In the genomic region with DNA sequence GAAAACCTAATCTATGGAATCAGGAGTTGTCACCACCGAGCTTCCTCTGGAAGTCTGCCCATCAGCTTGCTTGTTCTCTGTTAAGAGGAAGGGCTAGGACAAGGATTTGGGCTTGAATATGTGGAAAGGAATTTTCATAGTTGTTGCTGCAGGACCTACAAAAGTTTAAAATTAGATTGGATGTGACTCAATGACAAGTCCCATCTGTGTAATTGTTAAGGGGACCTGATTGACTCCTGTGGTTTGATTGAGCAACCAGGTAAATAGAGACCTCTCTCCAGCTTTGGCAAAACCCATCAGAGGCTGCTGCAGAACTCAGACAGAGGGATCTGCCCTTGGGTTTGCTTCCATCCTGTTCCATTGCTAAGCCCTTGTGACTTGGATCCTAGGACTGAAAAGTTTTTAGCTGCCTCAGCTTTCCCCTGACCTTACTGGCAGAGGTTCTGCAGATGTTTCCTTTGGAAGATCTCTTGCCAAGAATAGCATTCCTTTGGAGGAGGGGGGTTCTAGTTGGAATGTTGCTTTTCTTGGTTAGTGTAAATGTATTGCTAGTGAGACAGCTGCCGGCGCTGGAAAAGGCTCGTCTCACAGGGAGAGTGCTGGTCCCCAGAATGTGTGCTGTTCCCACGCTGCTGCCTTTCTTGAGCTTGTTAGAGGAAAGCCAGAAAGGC, we compare ENCODE assay signal across 9 cellular contexts. TPM values are rescaled to one million over a fixed set of nuclear protein-coding genes. Genes with fewer than 3 reads are reported as not detected.
A peak's percentile ranks its signal among the peaks of the same experiment; 100 is the strongest.
DNase-seq lines count a peak whose midpoint lies in the region; ATAC-seq and TF ChIP-seq lines count a peak whose summit lies in the region.
"Had no signal": no experiment of that assay in that cellular context is flagged by ENCODE, and none has a peak within 500 bp of the region (broad histone marks: within the 10 kb centered on the region; RNA-seq: fewer than 3 reads in every experiment).

No MANE protein-coding gene starts in this region.

- no peak overlapping the region for H2AFZ ChIP-seq in PC-3 (ENCODE audit: low read length)

- CTCF ChIA-PET in PC-3 (lab: Charles Lee): no interaction called here

- BruUV-seq in PC-3 (replicated peaks; lab: Mats Ljungman, UMichigan): no TSS peak

- H3K4me3 ChIP-seq in PC-3 (ENCODE audit: low read length): no peak overlapping the region
- no peak overlapping the region for H3K4me3 ChIP-seq in esophagus muscularis mucosa
- H3K4me3 ChIP-seq in muscle layer of duodenum (ENCODE audit: low read depth in 1 of 2, low read length in 2 of 2): no peak overlapping the region
- H3K4me3 ChIP-seq in SJCRH30: no peak overlapping the region

- H3K27ac ChIP-seq in PC-3 (ENCODE audit: low read length): no peak overlapping the region
- H3K27ac ChIP-seq in esophagus muscularis mucosa (replicated peaks in 1 of 4): peak overlapping the region; percentile 35 to 67 (median 47)
- H3K27ac ChIP-seq in muscle layer of duodenum (ENCODE audit: low read length): peak overlapping the region; percentile 1
- H3K27ac ChIP-seq in SJCRH30: no peak overlapping the region

- H3K79me2 ChIP-seq in PC-3 (ENCODE audit: low read length): no peaks in the 10 kb centered on the region

- no peak for TF ChIP-seq EP300 in esophagus muscularis mucosa (IDR thresholded peaks at IDR 0.05)

- DNase-seq in A172 (ENCODE audit: low spot score) (peak; percentile 81), PC-3 (peak; percentile 41), esophagus muscularis mucosa (ENCODE audit: extremely low spot score) (no peak), LoVo (ENCODE audit: low spot score) (no peak), SJCRH30 (no peak), germinal center (ENCODE audit: low spot score) (no peak), GM19238 (ENCODE audit: insufficient read length, low spot score) (no peak)
- DNase-seq: erythroblast had no signal

- TF ChIP-seq POLR2A in esophagus muscularis mucosa (IDR thresholded peaks at IDR 0.05; ENCODE audit: low read depth): no peak

- no peaks in the 10 kb centered on the region for H3F3A ChIP-seq in PC-3 (ENCODE audit: low read length, unreplicated experiment)

- H3K9me2 ChIP-seq in PC-3 (replicated peaks; ENCODE audit: low read length): no peaks in the 10 kb centered on the region

- WGBS in esophagus muscularis mucosa: 14% methylated on average over 5 of the region's 5 CpGs

- intact Hi-C loops in PC-3 (cut with micrococcal nuclease): no loop called here
- intact Hi-C loops in esophagus muscularis mucosa (cut with DNase I): no loop called here

- peaks cover 40% of the 10 kb centered on the region for H3K36me3 ChIP-seq in PC-3 (ENCODE audit: low read depth, low read length)
- H3K36me3 ChIP-seq in esophagus muscularis mucosa: peaks cover 42 to 56% (median 51%) of the 10 kb centered on the region in 4 donors
- H3K36me3 ChIP-seq in muscle layer of duodenum (ENCODE audit: control insufficient read depth in 1 of 2, insufficient read depth in 2 of 2, low read length in 2 of 2): peaks cover 41 to 44% of the 10 kb centered on the region in 2 donors
- H3K36me3 ChIP-seq in SJCRH30: peaks cover 55% of the 10 kb centered on the region

- H3K9me3 ChIP-seq in PC-3 (ENCODE audit: low read length): no peaks in the 10 kb centered on the region
- H3K9me3 ChIP-seq in esophagus muscularis mucosa: no peaks in the 10 kb centered on the region
- no peaks in the 10 kb centered on the region for H3K9me3 ChIP-seq in muscle layer of duodenum (ENCODE audit: control insufficient read depth in 1 of 2, low read length in 2 of 2)
- no peaks in the 10 kb centered on the region for H3K9me3 ChIP-seq in SJCRH30 (replicated peaks)

- no peak for TF ChIP-seq CTCF in PC-3 (conservative IDR thresholded peaks at IDR 0.05; ENCODE audit: low read depth, low read length)
- TF ChIP-seq CTCF in esophagus muscularis mucosa (IDR thresholded peaks at IDR 0.05): peak in 1 of 3 experiments; percentile 6

- H4K20me1 ChIP-seq in PC-3 (ENCODE audit: low read length): no peaks in the 10 kb centered on the region; the same call in 1 of the 2 replicates

- H3K4me1 ChIP-seq in PC-3 (ENCODE audit: insufficient read depth, low read length) (peaks cover 6% of the 10 kb centered on the region; the same call in 1 of the 2 replicates), esophagus muscularis mucosa (peaks cover 46 to 56% (median 53%) of the 10 kb centered on the region in 4 donors), muscle layer of duodenum (ENCODE audit: control insufficient read depth in 1 of 2, insufficient read depth in 2 of 2, low read length in 2 of 2) (peaks cover 0 to 19% of the 10 kb centered on the region in 2 donors), SJCRH30 (0 out of 2 replicates have a peak, but pooled peaks cover 2% of the 10 kb centered on the region)

- POLR2A ChIA-PET in PC-3 (lab: Charles Lee; ENCODE audit: unreplicated experiment): no interaction called here

- H3K27me3 ChIP-seq in PC-3 (ENCODE audit: low read length) (no peaks in the 10 kb centered on the region), esophagus muscularis mucosa (no peaks in the 10 kb centered on the region), muscle layer of duodenum (ENCODE audit: low read depth, low read length) (no peaks in the 10 kb centered on the region), SJCRH30 (no peaks in the 10 kb centered on the region)

- H3K9ac ChIP-seq in PC-3 (ENCODE audit: low read length): no peak overlapping the region

- no peak overlapping the region for H3K4me2 ChIP-seq in PC-3 (ENCODE audit: low read length)

- no peak; the same call in 1 of the 2 replicates for ATAC-seq in PC-3

RNA-seq across cellular contexts. Expression of gene SF3B3, which starts 50.0 kb away (rescaled TPM):
- total RNA-seq in A172 (2014; rRNA removed; shearing (Covaris generic)): 146 and 176 TPM in 2 replicates
- total RNA-seq in PC-3 (2014; rRNA removed) (133 and 181 TPM in 2 replicates), esophagus muscularis mucosa (10 to 100 TPM; 51.1 to 90.6 (median 66.2) TPM)
- 270 and 318 TPM in 2 replicates for total RNA-seq in SJCRH30 (2014; rRNA removed; shearing (Covaris generic))

RNA-seq across cellular contexts. Expression of gene COG4, which starts 50.2 kb away (rescaled TPM):
- total RNA-seq in A172 (2014; rRNA removed; shearing (Covaris generic)): 67.1 and 89.4 TPM in 2 replicates
- total RNA-seq in PC-3 (2014; rRNA removed): 35.5 and 56.4 TPM in 2 replicates
- 10 to 100 TPM; 30.6 to 40.0 (median 35.8) TPM for total RNA-seq in esophagus muscularis mucosa
- 25.4 and 26.4 TPM in 2 replicates for total RNA-seq in SJCRH30 (2014; rRNA removed; shearing (Covaris generic))

Comparison
In these comparisons a context has a peak if more than half of its experiments do, and no peak if none do; other contexts are left out.
1. DNase-seq: peak in A172 (single experiment) and PC-3 (single experiment); none in esophagus muscularis mucosa (single experiment), LoVo (single experiment), SJCRH30 (0 of 2), germinal center (single experiment) and GM19238 (single experiment).
2. H3K27ac ChIP-seq: peak in esophagus muscularis mucosa (4 of 4) and muscle layer of duodenum (single experiment); none in PC-3 (single experiment) and SJCRH30 (single experiment).